28 cellular contexts compared by ENCODE assay signal in genomic region chr4:74790652-74791051, GRCh38.
"Had no signal": no experiment of that assay in that cellular context is flagged by ENCODE, and none has a peak within 500 bp of the region (broad histone marks: within the 10 kb centered on the region; RNA-seq: fewer than 3 reads in every experiment).

No MANE protein-coding gene starts in this region.

- ATAC-seq: stimulated activated effector memory CD8-positive, alpha-beta T cell treated with anti-CD3 and anti-CD28 coated beads, Interleukin-12 subunit alpha, Interleukin-12 subunit beta, amount 100 ng/mL, for 72 hours; stimulated activated memory B cell treated with anti-CD40 and anti-IgM and Interleukin-4, amounts not matched to agents 10 μg/mL and 1 μg/mL and 100 μg/mL, for 72 hours; stimulated activated naive B cell treated with anti-CD40 and anti-IgM and Interleukin-4, amounts not matched to agents 10 μg/mL and 1 μg/mL and 100 μg/mL, for 72 hours; stimulated activated naive CD8-positive, alpha-beta T cell treated with anti-CD3 and anti-CD28 coated beads, Interleukin-15, amount 100 ng/mL, for 72 hours; stimulated activated naive CD8-positive, alpha-beta T cell treated with anti-CD3 and anti-CD28 coated beads, Interleukin-15, Interleukin-2, amounts not matched to agents 100 U/mL and 50 U/mL, for 24 hours; upper lobe of right lung had no signal

- H3K27me3 ChIP-seq: testis, thyroid gland, tibial artery, tibial nerve, upper lobe of left lung, uterus, vagina had no signal

- DNase-seq: stimulated activated CD4-positive, alpha-beta T cell treated with anti-CD3 and anti-CD28 coated beads, Interleukin-2, amount 100 ng/mL, for 48 hours; stimulated activated CD4-positive, alpha-beta T cell treated with anti-CD3 and anti-CD28 coated beads, Interleukin-4, amount 100 ng/mL, for 1 hour; stimulated activated CD4-positive, alpha-beta T cell treated with anti-CD3 and anti-CD28 coated beads, Interleukin-4, amount 100 ng/mL, for 24 hours; stimulated activated CD4-positive, alpha-beta T cell treated with anti-CD3 and anti-CD28 coated beads, Interleukin-4, amount 100 ng/mL, for 4 hours; stimulated activated CD8-positive, alpha-beta memory T cell treated with anti-CD3 and anti-CD28 coated beads, Interleukin-4, amount 100 ng/mL, for 48 hours; stimulated activated naive B cell treated with anti-CD40 and anti-IgM and Interleukin-4, amounts not matched to agents 10 μg/mL and 1 μg/mL and 100 μg/mL, for 72 hours; stimulated activated naive CD4-positive, alpha-beta T cell; stimulated activated naive CD4-positive, alpha-beta T cell treated with Interleukin-2 at 50 U/mL for 16 hours; stimulated activated naive CD8-positive, alpha-beta T cell treated with anti-CD3 and anti-CD28 coated beads, Interleukin-15, amount 100 ng/mL, for 72 hours; stimulated activated naive CD8-positive, alpha-beta T cell treated with anti-CD3 and anti-CD28 coated beads, Interleukin-15, Interleukin-2, amounts not matched to agents 100 U/mL and 50 U/mL, for 24 hours; stomach; substantia nigra; testis; thyroid gland; tibial artery; transverse colon; trophoblast cell; upper lobe of right lung; uterus had no signal

- H3K36me3 Mint-ChIP-seq: stimulated activated effector memory CD8-positive, alpha-beta T cell treated with anti-CD3 and anti-CD28 coated beads, Interleukin-12 subunit alpha, Interleukin-12 subunit beta, amount 100 ng/mL, for 72 hours; stimulated activated memory B cell treated with anti-CD40 and anti-IgM and Interleukin-4, amounts not matched to agents 10 μg/mL and 1 μg/mL and 100 μg/mL, for 72 hours; stimulated activated naive B cell treated with anti-CD40 and anti-IgM and Interleukin-4, amounts not matched to agents 10 μg/mL and 1 μg/mL and 100 μg/mL, for 72 hours; type B pancreatic cell had no signal

- H3K9me3 ChIP-seq: stomach, suprapubic skin, testis, thoracic aorta, thyroid gland, tibial artery, tibial nerve, transverse colon, upper lobe of right lung, uterus, vagina had no signal

- H3K36me3 ChIP-seq: stomach, suprapubic skin, thoracic aorta, thyroid gland, tibial artery, tibial nerve, transverse colon, upper lobe of left lung, upper lobe of right lung, uterus, vagina had no signal

- H3K4me1 ChIP-seq: uterus had no signal

- H3K27ac ChIP-seq: stomach, suprapubic skin, testis, thoracic aorta, thyroid gland, tibial artery, tibial nerve, transverse colon, upper lobe of left lung, upper lobe of right lung, uterus, vagina had no signal

- H3K4me1 Mint-ChIP-seq: stimulated activated effector memory CD8-positive, alpha-beta T cell treated with anti-CD3 and anti-CD28 coated beads, Interleukin-12 subunit alpha, Interleukin-12 subunit beta, amount 100 ng/mL, for 72 hours had no signal

- H3K4me3 Mint-ChIP-seq: stimulated activated effector memory CD8-positive, alpha-beta T cell treated with anti-CD3 and anti-CD28 coated beads, Interleukin-12 subunit alpha, Interleukin-12 subunit beta, amount 100 ng/mL, for 72 hours; stimulated activated memory B cell treated with anti-CD40 and anti-IgM and Interleukin-4, amounts not matched to agents 10 μg/mL and 1 μg/mL and 100 μg/mL, for 72 hours; stimulated activated naive B cell treated with anti-CD40 and anti-IgM and Interleukin-4, amounts not matched to agents 10 μg/mL and 1 μg/mL and 100 μg/mL, for 72 hours; stimulated activated naive CD8-positive, alpha-beta T cell treated with anti-CD3 and anti-CD28 coated beads, Interleukin-15, amount 100 ng/mL, for 72 hours; stimulated activated naive CD8-positive, alpha-beta T cell treated with anti-CD3 and anti-CD28 coated beads, Interleukin-15, Interleukin-2, amounts not matched to agents 100 ng/mL and 50 ng/mL, for 24 hours; type B pancreatic cell had no signal

- H3K27ac Mint-ChIP-seq: stimulated activated effector memory CD8-positive, alpha-beta T cell treated with anti-CD3 and anti-CD28 coated beads, Interleukin-12 subunit alpha, Interleukin-12 subunit beta, amount 100 ng/mL, for 72 hours; stimulated activated memory B cell treated with anti-CD40 and anti-IgM and Interleukin-4, amounts not matched to agents 10 μg/mL and 1 μg/mL and 100 μg/mL, for 72 hours; stimulated activated naive B cell treated with anti-CD40 and anti-IgM and Interleukin-4, amounts not matched to agents 10 μg/mL and 1 μg/mL and 100 μg/mL, for 72 hours; stimulated activated naive CD8-positive, alpha-beta T cell treated with anti-CD3 and anti-CD28 coated beads, Interleukin-15, amount 100 ng/mL, for 72 hours; stimulated activated naive CD8-positive, alpha-beta T cell treated with anti-CD3 and anti-CD28 coated beads, Interleukin-15, Interleukin-2, amounts not matched to agents 100 ng/mL and 50 ng/mL, for 24 hours; type B pancreatic cell had no signal

- H3K9me3 Mint-ChIP-seq: stimulated activated effector memory CD8-positive, alpha-beta T cell treated with anti-CD3 and anti-CD28 coated beads, Interleukin-12 subunit alpha, Interleukin-12 subunit beta, amount 100 ng/mL, for 72 hours; stimulated activated memory B cell treated with anti-CD40 and anti-IgM and Interleukin-4, amounts not matched to agents 10 μg/mL and 1 μg/mL and 100 μg/mL, for 72 hours; stimulated activated naive B cell treated with anti-CD40 and anti-IgM and Interleukin-4, amounts not matched to agents 10 μg/mL and 1 μg/mL and 100 μg/mL, for 72 hours; stimulated activated naive CD8-positive, alpha-beta T cell treated with anti-CD3 and anti-CD28 coated beads, Interleukin-15, amount 100 ng/mL, for 72 hours; stimulated activated naive CD8-positive, alpha-beta T cell treated with anti-CD3 and anti-CD28 coated beads, Interleukin-15, Interleukin-2, amounts not matched to agents 100 ng/mL and 50 ng/mL, for 24 hours; type B pancreatic cell had no signal

- H3K4me3 ChIP-seq: stomach, suprapubic skin, testis, thoracic aorta, thyroid gland, tibial artery, tibial nerve, transverse colon, upper lobe of left lung, upper lobe of right lung, uterus, vagina had no signal
